ENCODE assay signal across 18 cellular contexts in the genomic region with DNA sequence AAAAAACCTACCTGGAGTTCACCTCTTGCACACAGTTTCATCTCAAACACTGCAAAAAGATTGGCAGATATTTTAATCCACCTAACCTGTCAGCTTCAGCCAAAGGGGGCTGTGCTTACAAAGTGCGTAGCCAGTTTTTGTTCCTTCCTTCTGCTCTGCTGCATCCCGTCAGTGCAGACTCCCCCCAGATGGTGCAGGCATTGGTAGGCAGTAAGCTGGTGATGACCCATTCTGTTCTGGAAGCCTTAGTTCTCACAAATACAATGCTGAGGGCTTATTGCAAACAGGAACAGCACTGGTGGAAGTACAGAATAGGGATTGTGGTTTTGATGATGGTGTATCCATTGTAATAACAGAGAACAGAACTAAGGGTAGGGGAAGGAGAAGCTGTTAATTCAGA.
DNase-seq lines count a peak whose midpoint lies in the region; ATAC-seq and TF ChIP-seq lines count a peak whose summit lies in the region.
"Had no signal": no experiment of that assay in that cellular context is flagged by ENCODE, and none has a peak within 500 bp of the region (broad histone marks: within the 10 kb centered on the region; RNA-seq: fewer than 3 reads in every experiment).

No MANE protein-coding gene starts in this region.

- 76% methylated on average over 2 of the region's 2 CpGs for WGBS in right cardiac atrium

- no peak for TF ChIP-seq CTCF in tibial artery (IDR thresholded peaks at IDR 0.05)

- H3K36me3 Mint-ChIP-seq in stimulated activated effector memory CD8-positive, alpha-beta T cell treated with anti-CD3 and anti-CD28 coated beads, Interleukin-12 subunit alpha, Interleukin-12 subunit beta, amount 100 ng/mL, for 72 hours, result no peaks in the 10 kb centered on the region
- H3K36me3 Mint-ChIP-seq: CD8-positive, alpha-beta T cell had no signal

- no peak overlapping the region for H3K4me3 Mint-ChIP-seq in stimulated activated effector memory CD8-positive, alpha-beta T cell treated with anti-CD3 and anti-CD28 coated beads, Interleukin-12 subunit alpha, Interleukin-12 subunit beta, amount 100 ng/mL, for 72 hours
- H3K4me3 Mint-ChIP-seq: CD8-positive, alpha-beta T cell had no signal

- DNase-seq in Right ventricle myocardium superior, result no peak
- no peak for DNase-seq in cardiac septum (ENCODE audit: low spot score)
- peak in 1 of 61 donors; percentile 57 for DNase-seq in caudate nucleus (lab: John Stamatoyannopoulos, UW)
- DNase-seq in right cardiac atrium, result no peak
- DNase-seq in superior temporal gyrus (ENCODE audit: extremely low spot score), result peak; percentile 39
- no peak for DNase-seq in stimulated activated effector memory CD8-positive, alpha-beta T cell treated with anti-CD3 and anti-CD28 coated beads, Interleukin-12 subunit alpha, Interleukin-12 subunit beta, amount 100 ng/mL, for 72 hours (ENCODE audit: low spot score in 2 of 2)
- DNase-seq in tibial artery, result no peak
- DNase-seq: 8988T; CD8-positive, alpha-beta T cell; GF-D8; KG1; NCI-H1436; NCI-H2081; NCI-H2227 treated with DMSO at 0.1 percent for 48 hours had no signal

- intact Hi-C loops in Right ventricle myocardium superior (cut with DNase I) (no loop called here), cardiac septum (cut with DNase I) (no loop called here), right cardiac atrium (cut with DNase I) (no loop called here), tibial artery (cut with DNase I; ENCODE audit: low total_unique reads) (no loop called here)

- no peaks in the 10 kb centered on the region for H3K27me3 ChIP-seq in right cardiac atrium (ENCODE audit: control insufficient read depth, insufficient read depth)
- no peaks in the 10 kb centered on the region for H3K27me3 ChIP-seq in tibial artery
- H3K27me3 ChIP-seq: BLaER1 had no signal

- H3K4me1 Mint-ChIP-seq in stimulated activated effector memory CD8-positive, alpha-beta T cell treated with anti-CD3 and anti-CD28 coated beads, Interleukin-12 subunit alpha, Interleukin-12 subunit beta, amount 100 ng/mL, for 72 hours, result no peaks in the 10 kb centered on the region

- H3K4me1 ChIP-seq in right cardiac atrium (ENCODE audit: control insufficient read depth, insufficient read depth, low read length) (no peaks in the 10 kb centered on the region), tibial artery (peaks cover 0 to 8% (median 0%) of the 10 kb centered on the region in 4 donors)
- H3K4me1 ChIP-seq: BLaER1 had no signal

- H3K36me3 ChIP-seq in tibial artery, result no peaks in the 10 kb centered on the region
- H3K36me3 ChIP-seq: BLaER1 had no signal

- H3K9me3 ChIP-seq in right cardiac atrium (ENCODE audit: control insufficient read depth, low read length) (no peaks in the 10 kb centered on the region), tibial artery (no peaks in the 10 kb centered on the region)
- H3K9me3 ChIP-seq: BLaER1 had no signal

- no peak overlapping the region for H3K4me3 ChIP-seq in right cardiac atrium (ENCODE audit: low read length)
- H3K4me3 ChIP-seq in tibial artery, result no peak overlapping the region
- H3K4me3 ChIP-seq: BLaER1 had no signal

- no peak overlapping the region for H3K27ac Mint-ChIP-seq in stimulated activated effector memory CD8-positive, alpha-beta T cell treated with anti-CD3 and anti-CD28 coated beads, Interleukin-12 subunit alpha, Interleukin-12 subunit beta, amount 100 ng/mL, for 72 hours
- H3K27ac Mint-ChIP-seq: CD8-positive, alpha-beta T cell had no signal

- ATAC-seq in Right ventricle myocardium superior (ENCODE audit: poor library complexity) (peak; percentile 4), right cardiac atrium (peak; percentile 32 to 40), GM21367 (IDR thresholded peaks at IDR 0.05; ENCODE audit: unreplicated experiment) (no peak)
- no peak for ATAC-seq in stimulated activated effector memory CD8-positive, alpha-beta T cell treated with anti-CD3 and anti-CD28 coated beads, Interleukin-12 subunit alpha, Interleukin-12 subunit beta, amount 100 ng/mL, for 72 hours
- ATAC-seq: CD8-positive, alpha-beta T cell; HepG2; Panc1 had no signal

- H3K27ac ChIP-seq in caudate nucleus (ENCODE audit: low read depth, low read length) (peak overlapping the region; percentile 16), right cardiac atrium (ENCODE audit: low read length) (no peak overlapping the region), tibial artery (no peak overlapping the region)
- H3K27ac ChIP-seq: BLaER1 had no signal

- no peaks in the 10 kb centered on the region for H3K9me3 Mint-ChIP-seq in stimulated activated effector memory CD8-positive, alpha-beta T cell treated with anti-CD3 and anti-CD28 coated beads, Interleukin-12 subunit alpha, Interleukin-12 subunit beta, amount 100 ng/mL, for 72 hours
- H3K9me3 Mint-ChIP-seq: CD8-positive, alpha-beta T cell had no signal

Comparison
In these comparisons a context has a peak if more than half of its experiments do, and no peak if none do; other contexts are left out.
1. ATAC-seq: peak in Right ventricle myocardium superior (single experiment) and right cardiac atrium (2 of 2); none in GM21367 (single experiment) and stimulated activated effector memory CD8-positive, alpha-beta T cell treated with anti-CD3 and anti-CD28 coated beads, Interleukin-12 subunit alpha, Interleukin-12 subunit beta, amount 100 ng/mL, for 72 hours (single experiment).